In the genomic region with DNA sequence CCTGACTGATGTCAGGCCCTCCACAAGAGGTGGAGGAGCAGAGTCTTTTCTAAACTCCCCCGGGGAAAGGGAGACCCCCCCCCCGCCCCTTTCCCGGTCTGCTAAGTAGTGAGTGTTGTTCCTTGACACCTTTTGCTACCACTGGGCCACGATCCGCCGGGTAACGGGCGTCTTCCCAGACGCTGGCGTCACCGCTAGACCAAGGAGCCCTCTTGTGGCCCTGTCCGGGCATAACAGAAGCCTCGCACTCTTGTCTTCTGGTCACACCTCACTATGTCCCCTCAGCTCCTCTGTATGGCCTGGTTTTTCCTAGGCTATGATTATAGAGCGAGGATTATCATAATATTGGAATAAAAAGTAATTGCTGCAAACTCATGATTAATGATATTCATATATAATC, we compare ENCODE assay signal across 8 cellular contexts. TPM values are rescaled to one million over a fixed set of nuclear protein-coding genes. Genes with fewer than 3 reads are reported as not detected.
DNase-seq lines count a peak whose midpoint lies in the region; ATAC-seq and TF ChIP-seq lines count a peak whose summit lies in the region.
"Not testable (repeated sequence)": the region's sequence is repeated elsewhere in the genome, so short reads cannot be mapped to it uniquely, and the experiment has no call there.

No MANE protein-coding gene starts in this region.

- POLR2A ChIA-PET in PC-9 (lab: Charles Lee; ENCODE audit: unreplicated experiment) = interaction anchor here (0.6 kb wide), 1 partner anchor 185 kb away, joined by 3 read pairs; no protein-coding TSS in a partner anchor

- TF ChIP-seq RAD21 in neural cell (conservative IDR thresholded peaks at IDR 0.05) = peak; percentile 41

- H4K20me1 ChIP-seq in BLaER1 = peaks cover 29% of the 10 kb centered on the region
- H4K20me1 ChIP-seq in PC-9 (ENCODE audit: insufficient read depth); neural cell (ENCODE audit: insufficient read depth): not testable (repeated sequence)

- not testable (repeated sequence) for H3K27ac ChIP-seq in BLaER1; PC-9; neural cell (ENCODE audit: low read length)
- peak overlapping the region in 1 of 4 donors; percentile 8 for H3K27ac ChIP-seq in body of pancreas

- DNase-seq in HK-2 (ENCODE audit: unreplicated experiment) (peak; percentile 29), PC-9 (peak; percentile 38 to 44), body of pancreas (peak; percentile 77 to 84 (median 80)), cardiac septum (ENCODE audit: low spot score) (peak; percentile 87)
- DNase-seq in activated CD4-positive, alpha-beta T cell treated with anti-CD3 and anti-CD28 coated beads, Interleukin-2, amount 50 U/mL, for 4 hours = peak; percentile 61 to 63
- DNase-seq in stimulated activated CD8-positive, alpha-beta memory T cell treated with anti-CD3 and anti-CD28 coated beads, Interleukin-4, amount 100 ng/mL, for 48 hours = peak; percentile 79

- not testable (repeated sequence) for H3K9me3 ChIP-seq in BLaER1; PC-9 (ENCODE audit: insufficient read depth, low read depth); body of pancreas; neural cell (ENCODE audit: low read length)

- H3K4me2 ChIP-seq in BLaER1 = peak overlapping the region; percentile 88
- H3K4me2 ChIP-seq in PC-9 = peak overlapping the region; percentile 29
- H3K4me2 ChIP-seq in neural cell (ENCODE audit: low read length) = not testable (repeated sequence)

- intact Hi-C loops in PC-9 (cut with micrococcal nuclease; ENCODE audit: unreplicated experiment); body of pancreas (cut with DNase I); cardiac septum (cut with DNase I): not testable (repeated sequence)

- not testable (repeated sequence) for H3K4me3 ChIP-seq in BLaER1, PC-9, body of pancreas
- peak overlapping the region; percentile 45 for H3K4me3 ChIP-seq in neural cell (ENCODE audit: low read length)

- not testable (repeated sequence) for ATAC-seq in body of pancreas

- H3K9ac ChIP-seq in BLaER1 = peak overlapping the region; percentile 34; the same call in 1 of the 2 replicates
- not testable (repeated sequence) for H3K9ac ChIP-seq in neural cell (ENCODE audit: low read length)

- peaks cover 29% of the 10 kb centered on the region for H3K36me3 ChIP-seq in BLaER1
- not testable (repeated sequence) for H3K36me3 ChIP-seq in PC-9 (ENCODE audit: low read depth); body of pancreas (replicated peaks in 1 of 2; ENCODE audit: insufficient read depth in 1 of 2, low read depth in 2 of 2); neural cell (ENCODE audit: insufficient read depth, low read length)

- CTCF ChIA-PET in PC-9 (lab: Charles Lee) = not testable (repeated sequence)

- H2AFZ ChIP-seq in PC-9; neural cell (ENCODE audit: low read depth, low read length): not testable (repeated sequence)

- TF ChIP-seq POLR2A in body of pancreas (IDR thresholded peaks at IDR 0.05) = not testable (repeated sequence)

- H3K4me1 ChIP-seq in BLaER1 (peaks cover 47% of the 10 kb centered on the region), PC-9 (replicated peaks; ENCODE audit: insufficient read depth) (peaks cover 19% of the 10 kb centered on the region), body of pancreas (peaks cover 34% of the 10 kb centered on the region)

- BruUV-seq in PC-9 (replicated peaks; lab: Mats Ljungman, UMichigan) = not testable (repeated sequence)

- TF ChIP-seq CTCF in PC-9 (conservative IDR thresholded peaks at IDR 0.05) (peak; percentile 80), body of pancreas (IDR thresholded peaks at IDR 0.05) (peak; percentile 53 to 72 (median 61)), neural cell (IDR thresholded peaks at IDR 0.05; ENCODE audit: poor library complexity, severe bottlenecking) (peak; percentile 66)

- peaks cover 15% of the 10 kb centered on the region for H3F3A ChIP-seq in PC-9 (ENCODE audit: insufficient read depth, low read depth)
- not testable (repeated sequence) for H3F3A ChIP-seq in neural cell (ENCODE audit: insufficient read depth, low read length, poor library complexity, severe bottlenecking)

- 2 to 10% methylated on average over 11 of the region's 14 CpGs for WGBS in body of pancreas, 2 donors

- TF ChIP-seq EP300 in neural cell (conservative IDR thresholded peaks at IDR 0.05; ENCODE audit: poor library complexity, severe bottlenecking) = not testable (repeated sequence)

- H3K79me2 ChIP-seq in PC-9 (ENCODE audit: low read depth) = peaks cover 18% of the 10 kb centered on the region
- H3K79me2 ChIP-seq in neural cell (replicated peaks; ENCODE audit: insufficient read depth, low read length) = not testable (repeated sequence)

- not testable (repeated sequence) for H3K9me2 ChIP-seq in PC-9 (ENCODE audit: insufficient read depth); neural cell (ENCODE audit: insufficient read depth, low read length)

- H3K27me3 ChIP-seq in BLaER1; PC-9 (ENCODE audit: insufficient read depth, low read depth); body of pancreas; neural cell (ENCODE audit: insufficient read depth, low read depth, low read length): not testable (repeated sequence)

TF ChIP-seq in neural cell, 6 proteins besides CTCF, POLR2A, EP300 and RAD21:
- peak; percentile 62 for TF ChIP-seq SMC3 (conservative IDR thresholded peaks at IDR 0.05; ENCODE audit: poor library complexity)
TF ChIP-seq in neural cell: peak in this region for 1; not testable (repeated sequence) for 5.

RNA-seq across cellular contexts. Expression of gene KCTD5, which starts 12.3 kb away (rescaled TPM):
- total RNA-seq in PC-9 (2021) (60.4 and 66.5 TPM in 2 replicates), body of pancreas (1 to 10 TPM; 6.2 to 7.3 TPM), cardiac septum (13.9 TPM)
- polyA plus RNA-seq in neural cell = 42.7 and 43.6 TPM in 2 replicates
- polyA minus RNA-seq in neural cell = 46.7 and 49.5 TPM in 2 replicates

RNA-seq across cellular contexts. Expression of gene PRSS27, which starts 50.0 kb away (rescaled TPM):
- total RNA-seq in PC-9 (2021) (14.8 and 21.2 TPM in 2 replicates), body of pancreas (1 to 10 TPM in 1 of 2 donors, not detected in 1; 2.1 TPM), cardiac septum (0.40 TPM)
- 3.0 and 5.9 TPM in 2 replicates for polyA plus RNA-seq in neural cell
- 3.4 and 4.9 TPM in 2 replicates for polyA minus RNA-seq in neural cell

Comparison
In these comparisons a context has a peak if more than half of its experiments do, and no peak if none do; other contexts are left out.
1. DNase-seq: peak in every context shown above with its lines; median percentile 87 in cardiac septum; 80 in body of pancreas; 79 in stimulated activated CD8-positive, alpha-beta memory T cell treated with anti-CD3 and anti-CD28 coated beads, Interleukin-4, amount 100 ng/mL, for 48 hours; 62 in activated CD4-positive, alpha-beta T cell treated with anti-CD3 and anti-CD28 coated beads, Interleukin-2, amount 50 U/mL, for 4 hours; 41 in PC-9; 29 in HK-2.